Comparison of ENCODE assay signal across 17 cellular contexts in the genomic region with DNA sequence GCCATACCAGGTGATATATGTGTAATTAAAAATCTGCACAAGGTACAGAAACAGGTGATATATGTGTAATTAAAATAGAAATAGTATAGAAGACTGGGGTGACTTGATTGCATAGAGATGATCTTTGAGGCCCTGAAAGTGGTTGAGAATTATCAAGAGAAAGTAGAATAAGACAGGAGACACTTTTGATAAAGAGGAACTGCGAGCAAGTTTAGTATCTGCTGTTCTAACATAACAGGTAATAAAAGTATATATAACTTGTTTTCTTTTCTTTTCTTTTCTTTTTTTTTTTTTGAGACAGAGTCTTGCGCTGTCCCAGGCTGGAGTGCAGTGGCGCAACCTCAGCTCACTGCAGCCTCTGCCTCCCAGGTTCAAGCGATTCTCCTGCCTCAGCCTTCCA.
"Had no signal": no experiment of that assay in that cellular context is flagged by ENCODE, and none has a peak within 500 bp of the region (broad histone marks: within the 10 kb centered on the region; RNA-seq: fewer than 3 reads in every experiment).

No MANE protein-coding gene starts in this region.

- DNase-seq: activated CD4-positive, alpha-beta T cell treated with anti-CD3 and anti-CD28 coated beads, Interleukin-2, amount 50 U/mL, for 48 hours; activated CD8-positive, alpha-beta memory T cell treated with anti-CD3 and anti-CD28 coated beads, Interleukin-2, amount 10 ng/mL, durations not matched to agents 7 days and 5 days; activated effector memory CD4-positive, alpha-beta T cell treated with Interleukin-2 at 50 U/mL for 16 hours; activated naive CD4-positive, alpha-beta T cell treated with anti-CD3 and anti-CD28 coated beads, Interleukin-2, amount 50 U/mL, for 16 hours; activated T-cell treated with anti-CD3 and anti-CD28 coated beads, Interleukin-2, amount 50 U/mL, for 1 hour; left colon; midbrain; thyroid gland; uterus had no signal

- H3K9me3 ChIP-seq: thyroid gland had no signal

- H3K4me3 ChIP-seq: gastroesophageal sphincter, lung, thyroid gland, uterus had no signal

- ATAC-seq: activated CD8-positive, alpha-beta memory T cell treated with anti-CD3 and anti-CD28 coated beads, Interleukin-2, amount 10 ng/mL, durations not matched to agents 7 days and 5 days; gastroesophageal sphincter; left colon; stimulated activated effector memory CD8-positive, alpha-beta T cell treated with anti-CD3 and anti-CD28 coated beads, Interleukin-12 subunit alpha, Interleukin-12 subunit beta, amount 100 ng/mL, for 72 hours had no signal

- H3K27me3 Mint-ChIP-seq: activated CD8-positive, alpha-beta memory T cell treated with anti-CD3 and anti-CD28 coated beads, Interleukin-2, amount 10 ng/mL, durations not matched to agents 7 days and 5 days had no signal

- H3K27ac ChIP-seq: gastroesophageal sphincter, parathyroid adenoma, thyroid gland, uterus, VCaP had no signal

- H3K27ac Mint-ChIP-seq: activated CD8-positive, alpha-beta memory T cell treated with anti-CD3 and anti-CD28 coated beads, Interleukin-2, amount 10 ng/mL, durations not matched to agents 7 days and 5 days; stimulated activated effector memory CD8-positive, alpha-beta T cell treated with anti-CD3 and anti-CD28 coated beads, Interleukin-12 subunit alpha, Interleukin-12 subunit beta, amount 100 ng/mL, for 72 hours had no signal

- FAIRE-seq: colon, endometrium, islet of Langerhans had no signal

- H3K4me1 ChIP-seq: parathyroid adenoma, uterus had no signal

- H3K27me3 ChIP-seq: gastroesophageal sphincter, thyroid gland, uterus had no signal

- H3K36me3 ChIP-seq: gastroesophageal sphincter, thyroid gland, uterus had no signal

- H3K4me3 Mint-ChIP-seq: activated CD8-positive, alpha-beta memory T cell treated with anti-CD3 and anti-CD28 coated beads, Interleukin-2, amount 10 ng/mL, durations not matched to agents 7 days and 5 days; stimulated activated effector memory CD8-positive, alpha-beta T cell treated with anti-CD3 and anti-CD28 coated beads, Interleukin-12 subunit alpha, Interleukin-12 subunit beta, amount 100 ng/mL, for 72 hours had no signal
